19 cellular contexts compared by ENCODE assay signal in genomic region chr10:98898987-98899386, GRCh38.
DNase-seq lines count a peak whose midpoint lies in the region; ATAC-seq, FAIRE-seq and TF ChIP-seq lines count a peak whose summit lies in the region.
"Had no signal": no experiment of that assay in that cellular context is flagged by ENCODE, and none has a peak within 500 bp of the region (broad histone marks: within the 10 kb centered on the region; RNA-seq: fewer than 3 reads in every experiment).

No MANE protein-coding gene starts in this region.

- TF ChIP-seq CTCF in liver (IDR thresholded peaks at IDR 0.05; ENCODE audit: low read depth, low read length, missing input control): no peak
- no peak for TF ChIP-seq CTCF in HepG2 (CRISPR knock-in tag; IDR thresholded peaks at IDR 0.05)
- TF ChIP-seq CTCF in right lobe of liver (IDR thresholded peaks at IDR 0.05): no peak

- no peaks in the 10 kb centered on the region for H4K20me1 ChIP-seq in HepG2 (ENCODE audit: insufficient read depth, low read length)
- H4K20me1 ChIP-seq: BLaER1 treated with 17β-estradiol and CSF1 and Interleukin-3, amounts not matched to agents 10 nM and 100 nM had no signal

- CTCF ChIA-PET in HepG2 (lab: Yijun Ruan, JAX; ENCODE audit: low intra/inter-chr PET ratio, low total read pairs): no interaction called here

- 24% methylated on average over 3 of the region's 3 CpGs for WGBS in liver
- under 1% methylated on average over 3 of the region's 3 CpGs for WGBS in HepG2 (ENCODE audit: low lambda C conversion rate)
- WGBS in right lobe of liver (ENCODE audit: insufficient coverage, low coverage, low lambda C conversion rate, missing lambda C conversion rate): 24% methylated on average over 3 of the region's 3 CpGs

- H3K27me3 ChIP-seq in liver (ENCODE audit: control insufficient read depth in 4 of 4, insufficient read depth in 4 of 4, low read length in 3 of 4) (peaks cover 0 to 2% (median 0%) of the 10 kb centered on the region in 4 donors), HepG2 (ENCODE audit: control insufficient read depth in 1 of 2, insufficient read depth in 2 of 2, low read length in 2 of 2) (no peaks in the 10 kb centered on the region), right lobe of liver (no peaks in the 10 kb centered on the region)
- H3K27me3 ChIP-seq: BLaER1 treated with 17β-estradiol and CSF1 and Interleukin-3, amounts not matched to agents 10 nM and 100 nM had no signal

- no peak for TF ChIP-seq POLR2A in HepG2 (IDR thresholded peaks at IDR 0.05; ENCODE audit: insufficient read depth in 1 of 2, low read depth in 2 of 2, low read length in 2 of 2)
- TF ChIP-seq POLR2A in right lobe of liver (IDR thresholded peaks at IDR 0.05): no peak

- no peak overlapping the region for H2AFZ ChIP-seq in HepG2 (ENCODE audit: low read length)

- ATAC-seq in HepG2 (no peak), right lobe of liver (peak in 3 of 4 donors; percentile 31 to 77 (median 45))
- ATAC-seq: CD8-positive, alpha-beta T cell; GM12878 had no signal

- intact Hi-C loops in HepG2 (cut with micrococcal nuclease; ENCODE audit: unreplicated experiment): no loop called here
- intact Hi-C loops in right lobe of liver (cut with DNase I): no loop called here

- H3K4me3 ChIP-seq in liver (ENCODE audit: low read depth in 1 of 3, low read length in 3 of 3): no peak overlapping the region
- no peak overlapping the region for H3K4me3 ChIP-seq in HepG2 (replicated peaks in 1 of 3; ENCODE audit: insufficient read depth in 1 of 3, low read depth in 2 of 3, low read length in 3 of 3)
- H3K4me3 ChIP-seq in right lobe of liver: no peak overlapping the region
- H3K4me3 ChIP-seq: BLaER1 treated with 17β-estradiol and CSF1 and Interleukin-3, amounts not matched to agents 10 nM and 100 nM; GM12878 had no signal

- TF ChIP-seq RAD21 in liver (IDR thresholded peaks at IDR 0.05) (no peak), HepG2 (CRISPR knock-in tag; IDR thresholded peaks at IDR 0.05) (no peak)

- no peak overlapping the region for H3K9ac ChIP-seq in liver (ENCODE audit: low read depth in 1 of 2, low read length in 2 of 2)
- H3K9ac ChIP-seq in HepG2 (ENCODE audit: insufficient read depth, low read depth, low read length): no peak overlapping the region
- H3K9ac ChIP-seq: BLaER1 treated with 17β-estradiol and CSF1 and Interleukin-3, amounts not matched to agents 10 nM and 100 nM had no signal

- TF ChIP-seq EP300 in HepG2 (IDR thresholded peaks at IDR 0.05; ENCODE audit: low read depth in 2 of 2, low read length in 2 of 2) (no peak), HepG2 (CRISPR knock-in tag; IDR thresholded peaks at IDR 0.05; ENCODE audit: borderline replicate concordance) (no peak)

- H3K79me2 ChIP-seq in HepG2 (ENCODE audit: insufficient read depth, low read length): no peaks in the 10 kb centered on the region

- no peak for FAIRE-seq in HepG2 (lab: Jason Lieb, UNC)
- FAIRE-seq: GM12878, GM19239, H1 had no signal

- H3K36me3 ChIP-seq in liver (ENCODE audit: control insufficient read depth in 4 of 4, insufficient read depth in 3 of 4, low read depth in 1 of 4, low read length in 3 of 4): no peaks in the 10 kb centered on the region
- H3K36me3 ChIP-seq in HepG2 (replicated peaks in 1 of 2; ENCODE audit: control insufficient read depth in 1 of 2, insufficient read depth in 2 of 2, low read length in 2 of 2): no peaks in the 10 kb centered on the region
- no peaks in the 10 kb centered on the region for H3K36me3 ChIP-seq in right lobe of liver
- H3K36me3 ChIP-seq: BLaER1 treated with 17β-estradiol and CSF1 and Interleukin-3, amounts not matched to agents 10 nM and 100 nM had no signal

- in situ Hi-C loops in HepG2 (cut with HindIII; ENCODE audit: extremely low pct_ligation_motif_present, low pct_unique_long_range_greater_than_20kb): no loop called here

- H3K4me2 ChIP-seq in HepG2 (ENCODE audit: low read depth, low read length): no peak overlapping the region
- H3K4me2 ChIP-seq: BLaER1 treated with 17β-estradiol and CSF1 and Interleukin-3, amounts not matched to agents 10 nM and 100 nM had no signal

- BruUV-seq in HepG2 (replicated peaks; lab: Mats Ljungman, UMichigan): no TSS peak

- H3K4me1 ChIP-seq in liver (ENCODE audit: control insufficient read depth in 4 of 4, insufficient read depth in 4 of 4, low read length in 3 of 4) (peaks cover 0 to 8% (median 5%) of the 10 kb centered on the region in 4 donors), HepG2 (ENCODE audit: insufficient read depth, low read length) (no peaks in the 10 kb centered on the region), right lobe of liver (peaks cover 0 to 4% (median 0%) of the 10 kb centered on the region in 4 donors)
- H3K4me1 ChIP-seq: BLaER1 treated with 17β-estradiol and CSF1 and Interleukin-3, amounts not matched to agents 10 nM and 100 nM had no signal

- DNase-seq in NCI-H2196 (lab: John Stamatoyannopoulos, UW; ENCODE audit: unreplicated experiment) (peak; percentile 37), NCI-H2196 treated with DMSO at 0.1 percent for 48 hours (lab: John Stamatoyannopoulos, UW; ENCODE audit: unreplicated experiment) (no peak), HepG2 (ENCODE audit: low spot score) (no peak), NCI-H2029 treated with DMSO at 0.1 percent for 48 hours (lab: John Stamatoyannopoulos, UW) (peak; percentile 0), right lobe of liver (no peak), OCI-M2 (lab: John Stamatoyannopoulos, UW; ENCODE audit: unreplicated experiment) (no peak), NCI-H526 treated with DMSO at 0.1 percent for 48 hours (lab: John Stamatoyannopoulos, UW) (no peak)
- DNase-seq: Calu3; CD8-positive, alpha-beta T cell; DND-41; EL; H9; IMR-90 had no signal

- H3K27ac ChIP-seq in liver (ENCODE audit: low read depth in 1 of 2, low read length in 2 of 2) (no peak overlapping the region), HepG2 (ENCODE audit: extremely low read length, insufficient read depth, low read length) (no peak overlapping the region), right lobe of liver (no peak overlapping the region)
- H3K27ac ChIP-seq: BLaER1 treated with 17β-estradiol and CSF1 and Interleukin-3, amounts not matched to agents 10 nM and 100 nM; HL-60 had no signal

- no peaks in the 10 kb centered on the region for H3K9me3 ChIP-seq in liver (ENCODE audit: control insufficient read depth in 4 of 4, low read length in 3 of 4)
- no peaks in the 10 kb centered on the region for H3K9me3 ChIP-seq in HepG2 (ENCODE audit: low read length)
- H3K9me3 ChIP-seq in right lobe of liver: no peaks in the 10 kb centered on the region
- H3K9me3 ChIP-seq: BLaER1 treated with 17β-estradiol and CSF1 and Interleukin-3, amounts not matched to agents 10 nM and 100 nM had no signal

- POLR2A ChIA-PET in HepG2 (lab: Yijun Ruan, JAX): no interaction called here

TF ChIP-seq in liver, 16 proteins besides CTCF, POLR2A, EP300 and RAD21:
- TF ChIP-seq HNF4A (conservative IDR thresholded peaks at IDR 0.05): peak in 1 of 2 donors; percentile 20
- TF ChIP-seq RXRA (IDR thresholded peaks at IDR 0.05): peak in 1 of 2 donors; percentile 6
- TF ChIP-seq FOXA2 (IDR thresholded peaks at IDR 0.05): peak; percentile 55
- TF ChIP-seq, protein P1, sequence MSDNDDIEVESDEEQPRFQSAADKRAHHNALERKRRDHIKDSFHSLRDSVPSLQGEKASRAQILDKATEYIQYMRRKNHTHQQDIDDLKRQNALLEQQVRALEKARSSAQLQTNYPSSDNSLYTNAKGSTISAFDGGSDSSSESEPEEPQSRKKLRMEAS (IDR thresholded peaks at IDR 0.05): no peak
- TF ChIP-seq GABPA (IDR thresholded peaks at IDR 0.05 in 1 of 2, conservative IDR thresholded peaks at IDR 0.05 in 1 of 2): no peak
- TF ChIP-seq FOXA1 (IDR thresholded peaks at IDR 0.05): peak; percentile 37
- no peak for TF ChIP-seq HNF4G (IDR thresholded peaks at IDR 0.05)
TF ChIP-seq in liver: peak in this region for 4.

TF ChIP-seq in HepG2, 621 proteins besides CTCF, POLR2A, EP300 and RAD21:
- TF ChIP-seq SPEN (CRISPR knock-in tag; IDR thresholded peaks at IDR 0.05; ENCODE audit: low read depth) (no peak), ZNF703 (CRISPR knock-in tag; IDR thresholded peaks at IDR 0.05; ENCODE audit: borderline replicate concordance) (no peak), THAP11 (CRISPR knock-in tag; IDR thresholded peaks at IDR 0.05) (no peak), ZBTB49 (CRISPR knock-in tag; IDR thresholded peaks at IDR 0.05; ENCODE audit: borderline replicate concordance) (no peak), SMARCC2 (IDR thresholded peaks at IDR 0.05) (no peak), ZC3H4 (CRISPR knock-in tag; IDR thresholded peaks at IDR 0.05; ENCODE audit: borderline replicate concordance) (no peak), ZNF75D (CRISPR knock-in tag; IDR thresholded peaks at IDR 0.05; ENCODE audit: borderline replicate concordance) (no peak)

Comparison
In these comparisons a context has a peak if more than half of its experiments do, and no peak if none do; other contexts are left out.
1. DNase-seq: peak in NCI-H2196 (single experiment) and NCI-H2029 treated with DMSO at 0.1 percent for 48 hours (single experiment); none in NCI-H2196 treated with DMSO at 0.1 percent for 48 hours (single experiment), HepG2 (single experiment), right lobe of liver (0 of 3), OCI-M2 (single experiment) and NCI-H526 treated with DMSO at 0.1 percent for 48 hours (single experiment).